Comparison of ENCODE assay signal across 9 cellular contexts in the genomic region with DNA sequence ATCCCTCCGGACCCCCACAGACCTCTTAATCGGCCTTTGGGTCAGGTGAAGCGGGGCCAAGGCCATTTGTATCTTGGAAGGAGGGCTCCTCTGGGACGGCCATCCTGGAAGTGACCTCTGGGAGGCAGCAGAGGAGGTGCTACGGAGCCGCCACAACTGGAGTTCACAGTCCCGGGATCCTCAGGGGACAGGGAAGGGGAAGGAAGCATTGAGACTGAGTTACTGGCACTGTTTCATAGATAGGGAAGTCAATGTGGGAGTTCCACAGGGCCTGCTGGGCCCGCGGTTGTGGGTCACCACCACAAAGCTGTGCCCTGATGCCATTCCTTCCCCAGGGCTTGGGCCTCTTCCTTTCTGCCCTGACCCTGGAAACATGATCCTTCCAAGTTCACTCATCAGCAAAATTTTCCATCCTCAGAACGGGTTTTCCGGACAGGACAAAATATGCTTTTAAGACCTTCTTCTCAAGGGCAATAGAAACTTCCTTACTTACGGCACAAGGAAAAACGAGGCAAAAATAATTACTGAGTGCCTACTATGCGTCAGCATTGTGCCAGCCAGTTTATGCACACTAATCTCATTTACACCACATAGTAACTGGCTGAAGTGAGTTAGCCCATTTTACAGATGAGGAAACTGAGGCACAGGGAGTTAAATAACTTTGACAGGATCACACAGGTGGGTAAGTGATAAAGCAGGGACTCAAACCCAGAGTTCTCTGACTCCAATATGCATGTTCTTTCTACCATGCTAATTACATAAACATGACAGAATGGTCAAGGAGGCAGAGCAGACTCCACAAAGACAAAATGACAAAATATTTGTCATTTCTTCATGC.
DNase-seq lines count a peak whose midpoint lies in the region; ATAC-seq, FAIRE-seq and TF ChIP-seq lines count a peak whose summit lies in the region.
"Had no signal": no experiment of that assay in that cellular context is flagged by ENCODE, and none has a peak within 500 bp of the region (broad histone marks: within the 10 kb centered on the region; RNA-seq: fewer than 3 reads in every experiment).

No MANE protein-coding gene starts in this region.

- ATAC-seq in A549 = peak; percentile 98 to 99

- TF ChIP-seq POLR2A in A549 (IDR thresholded peaks at IDR 0.05; ENCODE audit: low read length) (no peak), breast epithelium (IDR thresholded peaks at IDR 0.05) (no peak), GM12891 (IDR thresholded peaks at IDR 0.05; ENCODE audit: low read depth, low read length) (no peak)

- CTCF ChIA-PET in A549 (lab: Yijun Ruan, JAX) = interaction anchor here (0.6 to 5.1 kb wide), 20 partner anchors 9 to 308 kb away, joined by 3 to 71 read pairs (median 6); a partner anchor contains a TSS

- TF ChIP-seq CTCF in A549 (IDR thresholded peaks at IDR 0.05) (peak; percentile 64), breast epithelium (IDR thresholded peaks at IDR 0.05) (peak in 2 of 3 donors; percentile 39 to 50), GM10266 (IDR thresholded peaks at IDR 0.05; ENCODE audit: control insufficient read depth, insufficient read depth, low read depth, missing control alignments) (no peak)

- H3K4me2 ChIP-seq in A549 = peak overlapping the region; percentile 41

- DNase-seq in A549 (ENCODE audit: low read depth in 1 of 2, low spot score in 1 of 2) (peak; percentile 50 to 76), HuH-7 (ENCODE audit: low spot score) (peak; percentile 69), breast epithelium (ENCODE audit: low spot score in 2 of 2) (peak in 1 of 2 donors; percentile 61), left kidney (ENCODE audit: low read depth, low spot score) (peak; percentile 80), GM10266 (ENCODE audit: extremely low spot score) (no peak), NCI-H446 treated with DMSO at 0.1 percent for 48 hours (lab: John Stamatoyannopoulos, UW) (no peak), GM12891 (ENCODE audit: insufficient read length, low spot score) (no peak), SK-N-DZ (ENCODE audit: low spot score) (no peak)

- H3K27me3 ChIP-seq in breast epithelium = no peaks in the 10 kb centered on the region

- intact Hi-C loops in breast epithelium (cut with DNase I; ENCODE audit: low total_unique reads) = no loop called here

- H3K9me3 ChIP-seq in A549 = no peaks in the 10 kb centered on the region
- no peaks in the 10 kb centered on the region for H3K9me3 ChIP-seq in breast epithelium

- 54% methylated on average over 10 of the region's 14 CpGs for WGBS in A549 (ENCODE audit: missing lambda C conversion rate)

- TF ChIP-seq RAD21 in A549 (conservative IDR thresholded peaks at IDR 0.05 in 1 of 2, IDR thresholded peaks at IDR 0.05 in 1 of 2) = peak; percentile 89 to 91

- no peak overlapping the region for H3K4me3 ChIP-seq in A549
- no peak overlapping the region for H3K4me3 ChIP-seq in breast epithelium

- H3K27ac ChIP-seq in A549 (peak overlapping the region; percentile 80 to 83), breast epithelium (no peak overlapping the region)

- H3K4me1 ChIP-seq in A549 (peaks cover 8% of the 10 kb centered on the region), breast epithelium (no peaks in the 10 kb centered on the region)

- no peaks in the 10 kb centered on the region for H3K36me3 ChIP-seq in breast epithelium

- TF ChIP-seq EP300 in A549 (IDR thresholded peaks at IDR 0.05) = no peak

- FAIRE-seq in A549 (lab: Jason Lieb, UNC) (no peak), GM12891 (lab: Jason Lieb, UNC) (no peak)
- FAIRE-seq: G401.6 had no signal

- POLR2A ChIA-PET in A549 (lab: Yijun Ruan, JAX) = no interaction called here

TF ChIP-seq in A549, 52 proteins besides CTCF, POLR2A, EP300 and RAD21:
- TF ChIP-seq SMC3 (IDR thresholded peaks at IDR 0.05) (peak; percentile 93), NR3C1 (IDR thresholded peaks at IDR 0.05) (no peak), ZSCAN20 (CRISPR knock-in tag; IDR thresholded peaks at IDR 0.05) (no peak)
- TF ChIP-seq, protein P1, sequence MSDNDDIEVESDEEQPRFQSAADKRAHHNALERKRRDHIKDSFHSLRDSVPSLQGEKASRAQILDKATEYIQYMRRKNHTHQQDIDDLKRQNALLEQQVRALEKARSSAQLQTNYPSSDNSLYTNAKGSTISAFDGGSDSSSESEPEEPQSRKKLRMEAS (IDR thresholded peaks at IDR 0.05) = peak; percentile 29; the same call in 1 of the 2 replicates

TF ChIP-seq in GM12891, 5 proteins besides CTCF, POLR2A, EP300 and RAD21:
- TF ChIP-seq POU2F2 (IDR thresholded peaks at IDR 0.05; ENCODE audit: low read depth, low read length) = no peak

Comparison
In these comparisons a context has a peak if more than half of its experiments do, and no peak if none do; other contexts are left out.
1. DNase-seq: peak in A549 (2 of 2), HuH-7 (single experiment) and left kidney (single experiment); none in GM10266 (single experiment), NCI-H446 treated with DMSO at 0.1 percent for 48 hours (single experiment), GM12891 (single experiment) and SK-N-DZ (single experiment).
2. H3K27ac ChIP-seq: peak in A549 (2 of 2); none in breast epithelium (0 of 2).